Comparison of ENCODE assay signal across 7 cellular contexts in genomic region chr10:6165933-6166332, GRCh38. TPM values are rescaled to one million over a fixed set of nuclear protein-coding genes. Genes with fewer than 3 reads are reported as not detected.
A peak's percentile ranks its signal among the peaks of the same experiment; 100 is the strongest.
DNase-seq lines count a peak whose midpoint lies in the region; ATAC-seq and TF ChIP-seq lines count a peak whose summit lies in the region.
"Not testable (repeated sequence)": the region's sequence is repeated elsewhere in the genome, so short reads cannot be mapped to it uniquely, and the experiment has no call there.

No MANE protein-coding gene starts in this region.

- CTCF ChIA-PET in CD4-positive, alpha-beta T cell (lab: Charles Lee); T-cell (lab: Charles Lee): not testable (repeated sequence)

- peaks cover 65% of the 10 kb centered on the region for H3K79me2 ChIP-seq in smooth muscle cell (ENCODE audit: low read depth)

- not testable (repeated sequence) for H3K27me3 Mint-ChIP-seq in CD4-positive, alpha-beta T cell; T-cell; activated T-cell treated with anti-CD3 and anti-CD28 coated beads, Interleukin-2, amount 50 U/mL, for 24 hours; activated naive CD8-positive, alpha-beta T cell treated with anti-CD3 and anti-CD28 coated beads for 36 hours; nephron progenitor cell (ENCODE audit: low read depth, poor library complexity)

- peaks cover 25% of the 10 kb centered on the region for H3K36me3 Mint-ChIP-seq in CD4-positive, alpha-beta T cell (ENCODE audit: low read depth)
- H3K36me3 Mint-ChIP-seq in T-cell: not testable (repeated sequence)
- H3K36me3 Mint-ChIP-seq in activated T-cell treated with anti-CD3 and anti-CD28 coated beads, Interleukin-2, amount 50 U/mL, for 24 hours (ENCODE audit: low read depth): peaks cover 62% of the 10 kb centered on the region
- H3K36me3 Mint-ChIP-seq in activated naive CD8-positive, alpha-beta T cell treated with anti-CD3 and anti-CD28 coated beads for 36 hours: peaks cover 29% of the 10 kb centered on the region
- peaks cover 32% of the 10 kb centered on the region for H3K36me3 Mint-ChIP-seq in nephron progenitor cell (ENCODE audit: low read depth)

- WGBS in smooth muscle cell (ENCODE audit: low lambda C conversion rate): 77% methylated on average over 15 of the region's 15 CpGs

- not testable (repeated sequence) for H3K9me3 ChIP-seq in CD4-positive, alpha-beta T cell (ENCODE audit: control insufficient read depth, low read length); left ventricle myocardium inferior (replicated peaks); smooth muscle cell (replicated peaks; ENCODE audit: low read depth)

- H3K4me2 ChIP-seq in smooth muscle cell: peak overlapping the region; percentile 83

- not testable (repeated sequence) for H3K36me3 ChIP-seq in left ventricle myocardium inferior; smooth muscle cell (ENCODE audit: low read depth)

- DNase-seq in CD4-positive, alpha-beta T cell; T-cell; activated T-cell treated with anti-CD3 and anti-CD28 coated beads, Interleukin-2, amount 50 U/mL, for 24 hours; activated naive CD8-positive, alpha-beta T cell treated with anti-CD3 and anti-CD28 coated beads for 36 hours; left ventricle myocardium inferior; nephron progenitor cell; smooth muscle cell (lab: John Stamatoyannopoulos, UW; ENCODE audit: unreplicated experiment): not testable (repeated sequence)

- H3K27ac Mint-ChIP-seq in CD4-positive, alpha-beta T cell: peak overlapping the region; percentile 94
- peak overlapping the region; percentile 96 to 97 for H3K27ac Mint-ChIP-seq in T-cell
- H3K27ac Mint-ChIP-seq in activated T-cell treated with anti-CD3 and anti-CD28 coated beads, Interleukin-2, amount 50 U/mL, for 24 hours: peak overlapping the region; percentile 98
- peak overlapping the region; percentile 96 for H3K27ac Mint-ChIP-seq in activated naive CD8-positive, alpha-beta T cell treated with anti-CD3 and anti-CD28 coated beads for 36 hours
- peak overlapping the region; percentile 66 for H3K27ac Mint-ChIP-seq in nephron progenitor cell

- peaks cover 30% of the 10 kb centered on the region for H3F3A ChIP-seq in smooth muscle cell (ENCODE audit: low read depth)

- H3K4me3 Mint-ChIP-seq in CD4-positive, alpha-beta T cell: not testable (repeated sequence)
- H3K4me3 Mint-ChIP-seq in T-cell: peak overlapping the region in 1 of 3 donors; percentile 89
- peak overlapping the region; percentile 97 for H3K4me3 Mint-ChIP-seq in activated T-cell treated with anti-CD3 and anti-CD28 coated beads, Interleukin-2, amount 50 U/mL, for 24 hours
- H3K4me3 Mint-ChIP-seq in activated naive CD8-positive, alpha-beta T cell treated with anti-CD3 and anti-CD28 coated beads for 36 hours: peak overlapping the region; percentile 96
- H3K4me3 Mint-ChIP-seq in nephron progenitor cell: peak overlapping the region; percentile 90

- ATAC-seq in CD4-positive, alpha-beta T cell (ENCODE audit: poor library complexity); T-cell (replicated peaks in 1 of 4): not testable (repeated sequence)

- H3K4me1 Mint-ChIP-seq in CD4-positive, alpha-beta T cell (ENCODE audit: low read depth): peaks cover 68% of the 10 kb centered on the region
- H3K4me1 Mint-ChIP-seq in T-cell: peaks cover 75 to 81% (median 77%) of the 10 kb centered on the region in 3 donors
- H3K4me1 Mint-ChIP-seq in activated T-cell treated with anti-CD3 and anti-CD28 coated beads, Interleukin-2, amount 50 U/mL, for 24 hours (ENCODE audit: low read depth): peaks cover 82% of the 10 kb centered on the region
- H3K4me1 Mint-ChIP-seq in activated naive CD8-positive, alpha-beta T cell treated with anti-CD3 and anti-CD28 coated beads for 36 hours: peaks cover 67% of the 10 kb centered on the region
- peaks cover 57% of the 10 kb centered on the region for H3K4me1 Mint-ChIP-seq in nephron progenitor cell

- H3K9me3 Mint-ChIP-seq in CD4-positive, alpha-beta T cell; T-cell; activated T-cell treated with anti-CD3 and anti-CD28 coated beads, Interleukin-2, amount 50 U/mL, for 24 hours; activated naive CD8-positive, alpha-beta T cell treated with anti-CD3 and anti-CD28 coated beads for 36 hours; nephron progenitor cell: not testable (repeated sequence)

- not testable (repeated sequence) for H3K27me3 ChIP-seq in CD4-positive, alpha-beta T cell (ENCODE audit: control insufficient read depth, insufficient read depth, low read length); left ventricle myocardium inferior (ENCODE audit: low read depth); smooth muscle cell (ENCODE audit: low read depth)

- not testable (repeated sequence) for H3K4me3 ChIP-seq in left ventricle myocardium inferior, smooth muscle cell

- H2AFZ ChIP-seq in smooth muscle cell (ENCODE audit: low read depth): not testable (repeated sequence)

- H3K9ac ChIP-seq in smooth muscle cell (ENCODE audit: low read depth): not testable (repeated sequence)

- intact Hi-C loops in CD4-positive, alpha-beta T cell (cut with DNase I, micrococcal nuclease): loop anchor here in 1 of 2 experiments (2.0 kb wide), 1 partner anchor 35 kb away; no protein-coding TSS in a partner anchor
- intact Hi-C loops in left ventricle myocardium inferior (cut with micrococcal nuclease): not testable (repeated sequence)

- TF ChIP-seq CTCF in CD4-positive, alpha-beta T cell (IDR thresholded peaks at IDR 0.05); left ventricle myocardium inferior (IDR thresholded peaks at IDR 0.05; ENCODE audit: borderline replicate concordance); nephron progenitor cell (IDR thresholded peaks at IDR 0.05); smooth muscle cell (IDR thresholded peaks at IDR 0.05; ENCODE audit: borderline replicate concordance, insufficient read depth, poor library complexity, severe bottlenecking): not testable (repeated sequence)

- H3K4me1 ChIP-seq in left ventricle myocardium inferior: peaks cover 70% of the 10 kb centered on the region
- peaks cover 41% of the 10 kb centered on the region for H3K4me1 ChIP-seq in smooth muscle cell (ENCODE audit: low read depth)

- H3K27ac ChIP-seq in CD4-positive, alpha-beta T cell (ENCODE audit: low read depth, low read length); smooth muscle cell (ENCODE audit: low read depth): not testable (repeated sequence)
- peak overlapping the region; percentile 34 for H3K27ac ChIP-seq in left ventricle myocardium inferior (replicated peaks)

- POLR2A ChIA-PET in CD4-positive, alpha-beta T cell (lab: Charles Lee): interaction anchor here (0.6 kb wide), 3 partner anchors 19 to 416 kb away, joined by 3 to 5 read pairs (median 3); no protein-coding TSS in a partner anchor
- POLR2A ChIA-PET in T-cell (lab: Charles Lee): interaction anchor here in 1 of 2 donors (0.7 kb wide), 1 partner anchor 19 kb away, joined by 3 read pairs; no protein-coding TSS in a partner anchor

- peaks cover 14% of the 10 kb centered on the region for H4K20me1 ChIP-seq in smooth muscle cell (ENCODE audit: low read depth)

RNA-seq across cellular contexts. Expression of gene PFKFB3, which starts 36.8 kb away (rescaled TPM):
- total RNA-seq in CD4-positive, alpha-beta T cell: 100 to 1,000 TPM; 142 to 145 TPM
- total RNA-seq in T-cell (10 to 100 TPM; 48.7 to 99.2 (median 93.9) TPM), left ventricle myocardium inferior (14.1 TPM), smooth muscle cell (45.7 and 61.3 TPM in 2 replicates)
- total RNA-seq in activated naive CD8-positive, alpha-beta T cell treated with anti-CD3 and anti-CD28 coated beads for 36 hours: 10 to 100 TPM; 72.6 to 73.0 TPM
- 68.3 and 73.4 TPM in 2 replicates for polyA plus RNA-seq in smooth muscle cell
